Comparison of ENCODE assay signal across 12 cellular contexts in the genomic region with DNA sequence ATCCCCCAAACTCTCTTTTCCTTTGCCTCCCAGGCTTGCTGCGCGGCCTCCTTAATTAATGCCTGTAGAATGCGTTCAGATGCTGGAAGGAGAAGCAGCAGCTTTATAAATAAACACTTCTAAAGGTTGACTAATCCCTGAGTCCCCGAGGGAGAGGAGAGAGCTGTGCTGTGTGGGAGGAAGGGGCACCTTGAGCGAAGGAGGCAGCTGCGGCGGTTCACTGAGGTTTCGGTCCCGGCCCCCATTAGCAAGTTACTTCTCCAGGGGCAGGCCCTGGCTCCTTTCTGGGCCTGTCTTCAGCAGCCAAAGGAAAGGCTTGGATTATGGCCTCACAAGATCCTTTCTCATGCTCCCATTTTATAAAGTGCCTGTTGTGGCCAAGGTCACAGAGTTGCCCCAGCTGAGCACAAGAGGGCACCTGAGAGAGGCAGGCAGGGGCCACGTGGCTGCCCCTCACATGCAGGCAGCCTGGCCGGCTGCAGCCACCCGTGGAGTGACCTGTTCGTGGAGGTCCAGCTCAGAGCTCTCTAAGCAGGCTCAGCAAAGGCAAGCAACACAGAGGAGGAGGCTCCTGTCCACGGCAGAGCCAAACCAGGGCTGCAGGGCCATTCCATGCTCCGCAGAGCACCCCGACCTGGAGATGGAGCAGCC.
DNase-seq lines count a peak whose midpoint lies in the region; ATAC-seq and TF ChIP-seq lines count a peak whose summit lies in the region.
"Had no signal": no experiment of that assay in that cellular context is flagged by ENCODE, and none has a peak within 500 bp of the region (broad histone marks: within the 10 kb centered on the region; RNA-seq: fewer than 3 reads in every experiment).

No MANE protein-coding gene starts in this region.

- peak; percentile 52 for DNase-seq in astrocyte of the spinal cord (ENCODE audit: low read depth, low spot score)
- no peak for DNase-seq in Kasumi-1 (lab: John Stamatoyannopoulos, UW)
- no peak for DNase-seq in amniotic stem cell (lab: John Stamatoyannopoulos, UW)
- DNase-seq in HuH-7 (ENCODE audit: low spot score) = no peak
- DNase-seq: activated CD4-positive, CD25-positive, alpha-beta regulatory T cell treated with anti-CD3 and anti-CD28 coated beads, Interleukin-2, amount 50 U/mL, for 72 hours; dermis blood vessel endothelial cell; DMS53; NCI-H226 had no signal

- peak overlapping the region; percentile 62 for H2AFZ ChIP-seq in parathyroid adenoma

- H3K9ac ChIP-seq in parathyroid adenoma = no peak overlapping the region

- in situ Hi-C loops in astrocyte of the spinal cord (cut with HindIII; ENCODE audit: low sequenced_read_pairs) = no loop called here

- H3K79me2 ChIP-seq in parathyroid adenoma = no peaks in the 10 kb centered on the region

- H3K4me1 ChIP-seq in parathyroid adenoma = peaks cover 19% of the 10 kb centered on the region

- H3K4me3 ChIP-seq in astrocyte of the spinal cord (ENCODE audit: low read depth, low read length) (no peak overlapping the region), parathyroid adenoma (ENCODE audit: low read depth, low read length) (no peak overlapping the region)

- H3K9me3 ChIP-seq in parathyroid adenoma (ENCODE audit: control insufficient read depth, low read length) = no peaks in the 10 kb centered on the region

- no peaks in the 10 kb centered on the region for H3K36me3 ChIP-seq in parathyroid adenoma (ENCODE audit: control insufficient read depth, insufficient read depth, low read length)

- no peaks in the 10 kb centered on the region for H3K27me3 ChIP-seq in parathyroid adenoma (ENCODE audit: control insufficient read depth, insufficient read depth, low read length)

- no peak overlapping the region for H3K27ac ChIP-seq in parathyroid adenoma

- TF ChIP-seq CTCF in GM12874 (IDR thresholded peaks at IDR 0.05; ENCODE audit: insufficient read depth, low read depth, low read length) (peak; percentile 24; the same call in 1 of the 2 replicates), astrocyte of the spinal cord (IDR thresholded peaks at IDR 0.05; ENCODE audit: low read depth, low read length) (no peak), parathyroid adenoma (IDR thresholded peaks at IDR 0.05) (no peak)

- ATAC-seq in HG03095 (IDR thresholded peaks at IDR 0.05; ENCODE audit: unreplicated experiment) = peak; percentile 52
- no peak for ATAC-seq in GM19324 (IDR thresholded peaks at IDR 0.05; ENCODE audit: low FRiP score, unreplicated experiment)

- H3K4me2 ChIP-seq in parathyroid adenoma (ENCODE audit: low read length) = no peak overlapping the region
